ENCODE assay signal across 29 cellular contexts in genomic region chr5:176865964-176866363, GRCh38. TPM values are rescaled to one million over a fixed set of nuclear protein-coding genes. Genes with fewer than 3 reads are reported as not detected.
DNase-seq lines count a peak whose midpoint lies in the region; ATAC-seq, FAIRE-seq and TF ChIP-seq lines count a peak whose summit lies in the region.
"Had no signal": no experiment of that assay in that cellular context is flagged by ENCODE, and none has a peak within 500 bp of the region (broad histone marks: within the 10 kb centered on the region; RNA-seq: fewer than 3 reads in every experiment).

No MANE protein-coding gene starts in this region.

- H3K14ac ChIP-seq in H1 (ENCODE audit: insufficient read length), result no peak overlapping the region
- H3K14ac ChIP-seq in neuronal stem cell (ENCODE audit: low read length), result no peak overlapping the region

- H3K27me3 ChIP-seq in H1 (replicated peaks in 1 of 4; ENCODE audit: control insufficient read depth in 3 of 4, extremely low read depth in 1 of 4, insufficient read depth in 3 of 4, low read length in 3 of 4), result no peaks in the 10 kb centered on the region
- peaks cover 0 to 71% (median 0%) of the 10 kb centered on the region in 3 experiments for H3K27me3 ChIP-seq in neuronal stem cell (ENCODE audit: control insufficient read depth in 3 of 3, insufficient read depth in 3 of 3, low read depth in 1 of 3, low read length in 3 of 3)
- H3K27me3 ChIP-seq: BE2C had no signal

- H2BK15ac ChIP-seq in H1 (ENCODE audit: low read length), result no peak overlapping the region
- peak overlapping the region; percentile 17 for H2BK15ac ChIP-seq in neuronal stem cell (ENCODE audit: low read length)

- FAIRE-seq in H1 (lab: Jason Lieb, UNC), result no peak
- FAIRE-seq: A204.1, GM12878, GM12892, GM18507 had no signal

- H2AK5ac ChIP-seq in H1 (ENCODE audit: low read depth, low read length), result no peak overlapping the region
- H2AK5ac ChIP-seq in neuronal stem cell (ENCODE audit: low read depth, low read length), result peak overlapping the region; percentile 3

- no peak for TF ChIP-seq EP300 in H1 (IDR thresholded peaks at IDR 0.05; ENCODE audit: borderline replicate concordance in 1 of 2, low read depth in 2 of 2, low read length in 2 of 2)

- no peak for TF ChIP-seq POLR2A in H1 (IDR thresholded peaks at IDR 0.05; ENCODE audit: control extremely low read depth in 1 of 2, low read depth in 2 of 2, low read length in 2 of 2)

- H4K20me1 ChIP-seq in H1 (replicated peaks in 1 of 2; ENCODE audit: control insufficient read depth in 1 of 2, insufficient read depth in 2 of 2, low read length in 2 of 2), result no peaks in the 10 kb centered on the region

- H3K4me2 ChIP-seq in H1 (ENCODE audit: insufficient read depth in 1 of 2, low read depth in 2 of 2, low read length in 2 of 2) (no peak overlapping the region), neuronal stem cell (ENCODE audit: insufficient read depth, low read length, poor library complexity, severe bottlenecking) (no peak overlapping the region)
- H3K4me2 ChIP-seq: BLaER1 had no signal

- H2BK120ac ChIP-seq in H1 (replicated peaks; ENCODE audit: low read depth, low read length) (no peak overlapping the region), neuronal stem cell (ENCODE audit: low read depth, low read length) (no peak overlapping the region)

- no peak overlapping the region for H2BK20ac ChIP-seq in H1 (ENCODE audit: low read length)

- no peak for TF ChIP-seq RAD21 in H1 (IDR thresholded peaks at IDR 0.05 in 1 of 2, conservative IDR thresholded peaks at IDR 0.05 in 1 of 2; ENCODE audit: low read depth in 2 of 2, low read length in 2 of 2)

- ATAC-seq in HG02798 (IDR thresholded peaks at IDR 0.05; ENCODE audit: poor library complexity, unreplicated experiment), result no peak
- ATAC-seq: GM12878 had no signal

- no peak for TF ChIP-seq CTCF in H1 (IDR thresholded peaks at IDR 0.05; ENCODE audit: control extremely low read depth in 1 of 3, insufficient read depth in 1 of 3, low read depth in 1 of 3, low read length in 3 of 3)

- H2BK5ac ChIP-seq in H1 (ENCODE audit: low read depth, low read length) (0 out of 2 replicates have a peak overlapping the region, but pooled peaks have one; percentile 24), neuronal stem cell (ENCODE audit: low read length) (peak overlapping the region; percentile 90)

- no peak overlapping the region for H4K91ac ChIP-seq in H1 (replicated peaks; ENCODE audit: insufficient read length, low read length)
- H4K91ac ChIP-seq in neuronal stem cell (ENCODE audit: low read depth, low read length, poor library complexity), result no peak overlapping the region

- H3K4me3 ChIP-seq in H1 (ENCODE audit: extremely low read depth in 1 of 4, insufficient read depth in 2 of 4, low read depth in 3 of 4, low read length in 4 of 4) (no peak overlapping the region), neuronal stem cell (ENCODE audit: low read length in 2 of 2) (no peak overlapping the region)
- H3K4me3 ChIP-seq: BLaER1, GM12878 had no signal

- H3K4me1 ChIP-seq in H1 (replicated peaks in 1 of 4; ENCODE audit: control insufficient read depth in 3 of 4, insufficient read depth in 4 of 4, low read length in 3 of 4), result peaks cover 6 to 40% (median 27%) of the 10 kb centered on the region in 4 experiments
- peaks cover 56 to 64% of the 10 kb centered on the region in 2 donors for H3K4me1 ChIP-seq in neuronal stem cell (ENCODE audit: control insufficient read depth in 2 of 2, insufficient read depth in 1 of 2, low read depth in 1 of 2, low read length in 2 of 2)

- H3K9ac ChIP-seq in H1 (replicated peaks in 1 of 4; ENCODE audit: extremely low read depth in 1 of 4, low read depth in 3 of 4, low read length in 3 of 4), result no peak overlapping the region
- no peak overlapping the region for H3K9ac ChIP-seq in neuronal stem cell (ENCODE audit: low read depth, low read length, poor library complexity)
- H3K9ac ChIP-seq: BLaER1 had no signal

- H3K4ac ChIP-seq in H1 (replicated peaks; ENCODE audit: insufficient read length, low read depth, low read length), result peak overlapping the region; percentile 19
- no peak overlapping the region for H3K4ac ChIP-seq in neuronal stem cell (ENCODE audit: low read length)

- H3K27ac ChIP-seq in angular gyrus (ENCODE audit: low read depth, low read length) (peak overlapping the region; percentile 20), H1 (ENCODE audit: low read depth, low read length) (no peak overlapping the region), neuronal stem cell (replicated peaks; ENCODE audit: low read length) (no peak overlapping the region)
- H3K27ac ChIP-seq: BLaER1 had no signal

- H3K23me2 ChIP-seq in H1 (ENCODE audit: low read depth, low read length), result no peaks in the 10 kb centered on the region

- H4K5ac ChIP-seq in H1 (ENCODE audit: insufficient read length, low read depth, low read length), result no peak overlapping the region

- POLR2A ChIA-PET in H1 (lab: Charles Lee; ENCODE audit: partially characterized antibody), result interaction anchor here (1.0 to 2.1 kb wide), 2 partner anchors 9 to 79 kb away, joined by 3 to 6 read pairs; no protein-coding TSS in a partner anchor

- no peak overlapping the region for H3K56ac ChIP-seq in H1 (replicated peaks; ENCODE audit: insufficient read length, low read depth, low read length)

- H2AFZ ChIP-seq in H1 (ENCODE audit: low read length) (no peak overlapping the region), neuronal stem cell (ENCODE audit: low read length) (no peak overlapping the region)

- H3K79me1 ChIP-seq in H1 (ENCODE audit: low read depth, low read length), result no peaks in the 10 kb centered on the region
- no peaks in the 10 kb centered on the region for H3K79me1 ChIP-seq in neuronal stem cell (ENCODE audit: low read depth, low read length)

- H3K9me3 ChIP-seq in H1 (ENCODE audit: insufficient read depth in 2 of 2, low read depth in 1 of 2, low read length in 1 of 2), result no peaks in the 10 kb centered on the region
- H3K9me3 ChIP-seq in neuronal stem cell (replicated peaks in 1 of 2; ENCODE audit: control insufficient read depth in 2 of 2, insufficient read depth in 1 of 2, low read depth in 1 of 2, low read length in 2 of 2), result no peaks in the 10 kb centered on the region
- H3K9me3 ChIP-seq: BE2C had no signal

- no peak overlapping the region for H3K23ac ChIP-seq in H1 (ENCODE audit: insufficient read length)
- peak overlapping the region; percentile 0 for H3K23ac ChIP-seq in neuronal stem cell (ENCODE audit: low read depth, low read length, poor library complexity)

- DNase-seq in H1 (ENCODE audit: low read depth in 1 of 2, low spot score in 2 of 2) (no peak), neuronal stem cell (ENCODE audit: low spot score) (no peak), NCI-H526 treated with DMSO at 0.1 percent for 48 hours (lab: John Stamatoyannopoulos, UW) (no peak), HT-29 (ENCODE audit: low spot score) (no peak)
- DNase-seq: 8988T; ACHN; BE2C; C1 segment of cervical spinal cord; CD4-positive, alpha-beta memory T cell; CD4-positive, CD25-positive, alpha-beta regulatory T cell; CD8-positive, alpha-beta memory T cell; COR-L47; DMS 273 treated with DMSO at 0.1 percent for 48 hours; DMS153; DMS53; DMS79; DND-41; EL; GDM1 had no signal

- H3K79me2 ChIP-seq in H1 (ENCODE audit: control insufficient read depth in 1 of 2, insufficient read depth in 2 of 2, low read length in 2 of 2), result no peaks in the 10 kb centered on the region

- H4K8ac ChIP-seq in H1 (ENCODE audit: extremely low read depth, insufficient read depth, low read length), result peak overlapping the region; percentile 45
- H4K8ac ChIP-seq in neuronal stem cell (ENCODE audit: low read depth, low read length), result no peak overlapping the region

- CTCF ChIA-PET in H1 (lab: Charles Lee; ENCODE audit: partially characterized antibody), result interaction anchor here (0.8 to 6.5 kb wide), 9 partner anchors 11 to 206 kb away, joined by 3 to 39 read pairs (median 5); no protein-coding TSS in a partner anchor

- H3K18ac ChIP-seq in H1 (ENCODE audit: extremely low read depth, low read length) (peak overlapping the region; percentile 25; the same call in 1 of the 2 replicates), neuronal stem cell (ENCODE audit: low read length) (peak overlapping the region; percentile 57)

- H2BK12ac ChIP-seq in H1 (ENCODE audit: low read depth, low read length), result peak overlapping the region; percentile 53; the same call in 1 of the 2 replicates
- H2BK12ac ChIP-seq in neuronal stem cell (ENCODE audit: low read length), result peak overlapping the region; percentile 2

- H3K36me3 ChIP-seq in H1 (ENCODE audit: control insufficient read depth in 2 of 4, insufficient read depth in 4 of 4, low read length in 3 of 4), result no peaks in the 10 kb centered on the region
- no peaks in the 10 kb centered on the region for H3K36me3 ChIP-seq in neuronal stem cell (replicated peaks in 1 of 2; ENCODE audit: control insufficient read depth in 2 of 2, insufficient read depth in 2 of 2, low read length in 2 of 2)
- H3K36me3 ChIP-seq: BLaER1 had no signal

- WGBS in H1 (ENCODE audit: extremely low coverage in 1 of 2, insufficient coverage in 1 of 2, insufficient read length in 1 of 2, insufficient replicate concordance in 2 of 2, low coverage in 1 of 2, low lambda C conversion rate in 2 of 2, missing lambda C conversion rate in 1 of 2), 2 experiments, result 84% methylated on average over 7 of the region's 7 CpGs; no CpG with 5 or more reads in 1 of the 2 experiments
- no CpG with 5 or more reads among the region's 7 CpGs for WGBS in neuronal stem cell (ENCODE audit: extremely low coverage in 2 of 2, insufficient read length in 2 of 2, insufficient replicate concordance in 1 of 2), 2 donors

RNA-seq across cellular contexts. Expression of gene HK3, which starts 33.2 kb away (rescaled TPM):
- total RNA-seq in H1 (2021; fragmentation: NEBNext Ultra II Directional; extraction: Animal tissue kit (Norgen Biotek cat#: 25700)), result not detected in 2 replicates
- not detected in 2 replicates for polyA plus RNA-seq in H1 (2011; rRNA removed)
- polyA plus RNA-seq in H1 (2011; cell fraction: cytosol; rRNA removed), result 0.04 TPM
- polyA plus RNA-seq in H1 (2011; cell fraction: nucleus; rRNA removed), result 0.10 TPM
- not detected in 4 replicates for polyA plus RNA-seq in H1 (2012, experiment 1 of 2)
- polyA plus RNA-seq in H1 (2012, experiment 2 of 2), result not detected
- not detected for polyA plus RNA-seq in H1 (2013, experiment 1 of 2)
- not detected for polyA plus RNA-seq in H1 (2013, experiment 2 of 2)
- 0.24 TPM in 1 of 2 replicates, not detected in the other for polyA minus RNA-seq in H1 (2011; rRNA and poly(A)+ RNA removed)
- not detected for polyA minus RNA-seq in H1 (2011; cell fraction: cytosol; rRNA and poly(A)+ RNA removed)
- not detected for polyA minus RNA-seq in H1 (2011; cell fraction: nucleus; rRNA and poly(A)+ RNA removed)
- polyA plus RNA-seq in neuronal stem cell (2013, experiment 1 of 2), result not detected
- 0.01 TPM for polyA plus RNA-seq in neuronal stem cell (2013, experiment 2 of 2)
- not detected in 2 replicates for total RNA-seq in HT-29 (2014; rRNA removed; shearing (Covaris generic))
- total RNA-seq: Daoy, G401 had no signal
- polyA plus RNA-seq: AG04450; CD4-positive, alpha-beta memory T cell; CD8-positive, alpha-beta memory T cell had no signal

RNA-seq across cellular contexts. Expression of gene UNC5A, which starts 55.6 kb away (rescaled TPM):
- 4.0 and 4.1 TPM in 2 replicates for total RNA-seq in H1 (2021; fragmentation: NEBNext Ultra II Directional; extraction: Animal tissue kit (Norgen Biotek cat#: 25700))
- 7.6 and 11.1 TPM in 2 replicates for polyA plus RNA-seq in H1 (2011; rRNA removed)
- polyA plus RNA-seq in H1 (2011; cell fraction: cytosol; rRNA removed), result 5.5 TPM
- polyA plus RNA-seq in H1 (2011; cell fraction: nucleus; rRNA removed), result 11.1 TPM
- polyA plus RNA-seq in H1 (2012, experiment 1 of 2), result 4.2 to 10.8 TPM (median 8.7 TPM) in 4 replicates
- 5.7 TPM for polyA plus RNA-seq in H1 (2012, experiment 2 of 2)
- polyA plus RNA-seq in H1 (2013, experiment 1 of 2), result 3.8 TPM
- 4.2 TPM for polyA plus RNA-seq in H1 (2013, experiment 2 of 2)
- 4.4 and 5.4 TPM in 2 replicates for polyA minus RNA-seq in H1 (2011; rRNA and poly(A)+ RNA removed)
- polyA minus RNA-seq in H1 (2011; cell fraction: cytosol; rRNA and poly(A)+ RNA removed), result 5.1 TPM
- polyA minus RNA-seq in H1 (2011; cell fraction: nucleus; rRNA and poly(A)+ RNA removed), result 4.8 TPM
- polyA plus RNA-seq in neuronal stem cell (2013, experiment 1 of 2), result 1.3 TPM
- polyA plus RNA-seq in neuronal stem cell (2013, experiment 2 of 2), result 1.4 TPM
- 0.28 and 0.60 TPM in 2 replicates for total RNA-seq in HT-29 (2014; rRNA removed; shearing (Covaris generic))
- total RNA-seq: CD4-positive, alpha-beta memory T cell; CD4-positive, CD25-positive, alpha-beta regulatory T cell; CD8-positive, alpha-beta memory T cell; G401; GM12878 had no signal
- polyA plus RNA-seq: AG04450; CD4-positive, alpha-beta memory T cell; CD4-positive, CD25-positive, alpha-beta regulatory T cell; CD8-positive, alpha-beta memory T cell; GM12878 had no signal
